ENCODE assay signal across 7 cellular contexts in genomic region chr3:111717601-111718000, GRCh38. TPM values are rescaled to one million over a fixed set of nuclear protein-coding genes. Genes with fewer than 3 reads are reported as not detected.
DNase-seq lines count a peak whose midpoint lies in the region; ATAC-seq and TF ChIP-seq lines count a peak whose summit lies in the region.

No MANE protein-coding gene starts in this region.

- DNase-seq in GM13977 (ENCODE audit: low spot score) (peak; percentile 69), NCI-H1417 (lab: John Stamatoyannopoulos, UW) (peak; percentile 61 to 93 (median 81)), SW 1271 (lab: John Stamatoyannopoulos, UW) (peak; percentile 37 to 87), left cardiac atrium (peak; percentile 76), retinal pigment epithelial cell (ENCODE audit: low read depth) (no peak)
- peak; percentile 7 for DNase-seq in activated naive CD8-positive, alpha-beta T cell treated with anti-CD3 and anti-CD28 coated beads, Interleukin-2, amount 50 U/mL, for 16 hours (ENCODE audit: low read depth, low spot score)

- TF ChIP-seq CTCF in GM13977 (IDR thresholded peaks at IDR 0.05; ENCODE audit: extremely low read depth, insufficient read depth, missing control alignments) (peak; percentile 92), retinal pigment epithelial cell (conservative IDR thresholded peaks at IDR 0.05; ENCODE audit: low read depth, low read length) (peak; percentile 85)

- no peak overlapping the region for H3K4me3 ChIP-seq in retinal pigment epithelial cell (ENCODE audit: low read length)

- in situ Hi-C loops in GM13977 (cut with MboI; ENCODE audit: low pct_unique_long_range_greater_than_20kb, low sequenced_read_pairs, unreplicated experiment) = no loop called here

- intact Hi-C loops in left cardiac atrium (cut with DNase I) = loop anchor here (1.0 to 2.0 kb wide), 3 partner anchors 143 to 250 kb away; no protein-coding TSS in a partner anchor

- ATAC-seq in HG02763 (IDR thresholded peaks at IDR 0.05; ENCODE audit: unreplicated experiment) = peak; percentile 91
- ATAC-seq in left cardiac atrium = peak; percentile 92 to 93

RNA-seq across cellular contexts. Expression of gene PLCXD2, which starts 43.1 kb away (rescaled TPM):
- under 1 TPM; 0.32 to 0.60 TPM for total RNA-seq in left cardiac atrium
